ENCODE assay signal across 17 cellular contexts in the genomic region with DNA sequence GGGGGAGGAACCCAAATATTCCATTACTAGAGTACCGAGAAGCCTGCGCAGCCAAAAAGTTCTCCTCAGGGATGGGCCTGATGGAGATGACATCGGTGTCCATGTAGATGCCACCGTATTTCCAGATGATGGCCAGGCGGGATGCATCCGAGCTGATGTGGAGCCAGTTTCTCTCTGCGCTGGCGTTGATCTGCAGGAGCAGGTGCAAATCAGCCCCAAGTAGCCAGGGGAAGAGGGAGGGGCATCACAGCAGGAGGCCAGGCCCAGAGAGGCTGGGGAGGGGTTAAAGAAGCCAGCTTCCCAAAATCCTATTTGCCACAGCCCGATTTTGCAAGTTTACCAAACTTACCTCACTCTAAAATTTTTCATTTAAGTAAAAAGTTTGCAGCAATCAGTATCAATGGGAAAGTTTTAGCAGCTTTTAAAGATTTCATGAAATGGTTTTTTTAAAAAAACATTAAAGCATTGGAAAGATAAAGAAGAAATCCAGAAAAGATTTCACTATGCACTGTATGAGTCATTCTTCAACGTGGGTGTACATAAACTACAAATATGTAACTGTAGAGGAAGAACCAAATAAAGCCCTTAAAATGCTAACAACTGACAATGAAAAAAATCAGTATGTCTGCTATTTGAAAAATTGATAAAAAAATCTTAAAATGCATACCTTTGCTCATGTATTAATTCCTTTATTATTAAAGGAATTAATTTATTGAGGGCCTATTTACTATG. TPM values are rescaled to one million over a fixed set of nuclear protein-coding genes. Genes with fewer than 3 reads are reported as not detected.
DNase-seq lines count a peak whose midpoint lies in the region; ATAC-seq and TF ChIP-seq lines count a peak whose summit lies in the region.
"Had no signal": no experiment of that assay in that cellular context is flagged by ENCODE, and none has a peak within 500 bp of the region (broad histone marks: within the 10 kb centered on the region; RNA-seq: fewer than 3 reads in every experiment).

No MANE protein-coding gene starts in this region.

- H3K9ac ChIP-seq in HCT116 (ENCODE audit: low read length): no peak overlapping the region
- H3K9ac ChIP-seq: BLaER1 had no signal

- intact Hi-C loops in HCT116 (cut with micrococcal nuclease): no loop called here

- H3K27me3 ChIP-seq in ACC112 (ENCODE audit: insufficient read depth, low read length) (no peaks in the 10 kb centered on the region), HCT116 (ENCODE audit: insufficient read depth, low read length) (no peaks in the 10 kb centered on the region), brain microvascular endothelial cell (replicated peaks) (no peaks in the 10 kb centered on the region), muscle layer of duodenum (ENCODE audit: low read depth, low read length) (no peaks in the 10 kb centered on the region)
- H3K27me3 ChIP-seq: BLaER1, body of pancreas had no signal

- H3K4me3 ChIP-seq in ACC112 (ENCODE audit: low read depth, low read length): peak overlapping the region; percentile 22; the same call in 1 of the 2 replicates
- no peak overlapping the region for H3K4me3 ChIP-seq in HCT116 (replicated peaks in 1 of 2; ENCODE audit: low read depth in 1 of 2, low read length in 2 of 2)
- no peak overlapping the region for H3K4me3 ChIP-seq in brain microvascular endothelial cell (ENCODE audit: low read depth, low read length)
- H3K4me3 ChIP-seq in muscle layer of duodenum (ENCODE audit: low read depth in 1 of 2, low read length in 2 of 2): no peak overlapping the region
- H3K4me3 ChIP-seq: BLaER1, body of pancreas had no signal

- no peaks in the 10 kb centered on the region for H3K9me2 ChIP-seq in HCT116 (ENCODE audit: insufficient read depth)

- H3K27ac ChIP-seq in ACC112 (ENCODE audit: low read depth, low read length): peak overlapping the region; percentile 63
- no peak overlapping the region for H3K27ac ChIP-seq in HCT116 (ENCODE audit: low read depth, low read length)
- peak overlapping the region; percentile 44 for H3K27ac ChIP-seq in brain microvascular endothelial cell
- peak overlapping the region; percentile 71 for H3K27ac ChIP-seq in muscle layer of duodenum (ENCODE audit: low read length)
- H3K27ac ChIP-seq: BLaER1 had no signal

- H3K4me1 ChIP-seq in ACC112 (ENCODE audit: control insufficient read depth, insufficient read depth, low read length, unreplicated experiment) (peaks cover 19% of the 10 kb centered on the region), HCT116 (ENCODE audit: control insufficient read depth in 1 of 2, insufficient read depth in 2 of 2, low read length in 2 of 2) (peaks cover 8% of the 10 kb centered on the region in 2 experiments; a peak in 3 of 4 replicates), muscle layer of duodenum (ENCODE audit: control insufficient read depth in 1 of 2, insufficient read depth in 2 of 2, low read length in 2 of 2) (peaks cover 7 to 17% of the 10 kb centered on the region in 2 donors)
- H3K4me1 ChIP-seq: body of pancreas had no signal

- TF ChIP-seq RAD21 in HCT116 (IDR thresholded peaks at IDR 0.05; ENCODE audit: low read depth): no peak

- H3K79me2 ChIP-seq in ACC112 (ENCODE audit: control insufficient read depth, insufficient read depth, low read length, unreplicated experiment) (no peaks in the 10 kb centered on the region), HCT116 (ENCODE audit: insufficient read depth, low read length) (no peaks in the 10 kb centered on the region)

- in situ Hi-C loops in brain microvascular endothelial cell (cut with HindIII; ENCODE audit: low pct_ligation_motif_present, low sequenced_read_pairs): no loop called here

- TF ChIP-seq POLR2A in HCT116 (IDR thresholded peaks at IDR 0.05; ENCODE audit: borderline replicate concordance, extremely low read depth, insufficient read depth, insufficient read length): no peak

- no peak overlapping the region for H2AFZ ChIP-seq in ACC112 (ENCODE audit: low read length, unreplicated experiment)
- H2AFZ ChIP-seq in HCT116 (ENCODE audit: low read depth, low read length, poor library complexity, severe bottlenecking): no peak overlapping the region

- H3K9me3 ChIP-seq in HCT116 (ENCODE audit: control insufficient read depth in 1 of 2, insufficient read depth in 1 of 2, low read depth in 1 of 2, low read length in 2 of 2) (no peaks in the 10 kb centered on the region; a peak in 1 of 4 replicates), muscle layer of duodenum (ENCODE audit: control insufficient read depth in 1 of 2, low read length in 2 of 2) (peaks cover 0 to 4% of the 10 kb centered on the region in 2 donors)
- H3K9me3 ChIP-seq: body of pancreas had no signal

- TF ChIP-seq CTCF in HCT116 (IDR thresholded peaks at IDR 0.05 in 2 of 3, conservative IDR thresholded peaks at IDR 0.05 in 1 of 3; ENCODE audit: borderline replicate concordance in 1 of 3, insufficient read depth in 1 of 3, low read depth in 2 of 3, low read length in 2 of 3) (no peak), brain microvascular endothelial cell (IDR thresholded peaks at IDR 0.05; ENCODE audit: low read depth, low read length, missing control alignments) (no peak)

- H3K36me3 ChIP-seq in ACC112 (ENCODE audit: insufficient read depth, low read length) (no peaks in the 10 kb centered on the region), HCT116 (ENCODE audit: control insufficient read depth in 1 of 2, insufficient read depth in 2 of 2, low read length in 2 of 2) (no peaks in the 10 kb centered on the region), brain microvascular endothelial cell (replicated peaks) (no peaks in the 10 kb centered on the region), muscle layer of duodenum (ENCODE audit: control insufficient read depth in 1 of 2, insufficient read depth in 2 of 2, low read length in 2 of 2) (no peaks in the 10 kb centered on the region)
- H3K36me3 ChIP-seq: BLaER1 had no signal

- no peak for ATAC-seq in HCT116
- ATAC-seq: activated CD4-positive, CD25-positive, alpha-beta regulatory T cell treated with anti-CD3 and anti-CD28 coated beads, Interleukin-2, amount 50 U/mL, for 24 hours had no signal

- peak overlapping the region; percentile 25; the same call in 1 of the 2 replicates for H3K4me2 ChIP-seq in HCT116 (ENCODE audit: low read length)
- H3K4me2 ChIP-seq: BLaER1 had no signal

- POLR2A ChIA-PET in HCT116 (lab: Charles Lee): no interaction called here

- no peaks in the 10 kb centered on the region for H4K20me1 ChIP-seq in HCT116 (ENCODE audit: insufficient read depth)
- H4K20me1 ChIP-seq: BLaER1 had no signal

- BruUV-seq in HCT116 (replicated peaks; lab: Mats Ljungman, UMichigan): no TSS peak

- RAD21 ChIA-PET in HCT116 (lab: Charles Lee; ENCODE audit: low non-redundant PET in 1 of 2, low total read pairs in 2 of 2, uncharacterized antibody in 2 of 2, unreplicated experiment in 2 of 2): no interaction called here

- DNase-seq in HCT116 (ENCODE audit: low read depth, low spot score) (no peak), brain microvascular endothelial cell (no peak), HK-2 (ENCODE audit: unreplicated experiment) (no peak), globus pallidus (ENCODE audit: low spot score) (no peak), HuH-7 (ENCODE audit: low spot score) (no peak), T-helper 2 cell (no peak)
- DNase-seq: activated T-cell treated with anti-CD3 and anti-CD28 coated beads, Interleukin-2, amount 50 U/mL, for 24 hours; NCI-H1092 treated with DMSO at 0.1 percent for 48 hours; NCI-H774 had no signal

- CTCF ChIA-PET in HCT116 (lab: Charles Lee): no interaction called here

TF ChIP-seq in HCT116, 20 proteins besides CTCF, POLR2A, EP300 and RAD21:
- no peak for TF ChIP-seq JUND (IDR thresholded peaks at IDR 0.05)
- 0 out of 2 replicates have a peak, but pooled peaks have one; percentile 30 for TF ChIP-seq EGR1 (IDR thresholded peaks at IDR 0.05; ENCODE audit: low read depth)
TF ChIP-seq in HCT116: peak in this region for 1.

RNA-seq across cellular contexts. Expression of a gene that starts 7.3 kb away (rescaled TPM):
- total RNA-seq in HCT116 (2021; ENCODE audit: unreplicated experiment): not detected
- polyA plus RNA-seq in HCT116 (2012): 0.09 TPM in 1 of 2 replicates, not detected in the other
- total RNA-seq: natural killer cell treated with Interleukin-12 subunit alpha and Interleukin-12 subunit beta and Interleukin-15 and Interleukin-18, amount 100 ng/mL, for 72 hours had no signal
- polyA plus RNA-seq: esophagus, keratinocyte had no signal

RNA-seq across cellular contexts. Expression of a gene that starts 9.4 kb away (rescaled TPM):
- 9.6 TPM for total RNA-seq in HCT116 (2021; ENCODE audit: unreplicated experiment)
- 3.4 and 4.8 TPM in 2 replicates for polyA plus RNA-seq in HCT116 (2012)
- total RNA-seq: natural killer cell treated with Interleukin-12 subunit alpha and Interleukin-12 subunit beta and Interleukin-15 and Interleukin-18, amount 100 ng/mL, for 72 hours had no signal

RNA-seq across cellular contexts. Expression of a gene that starts 49.9 kb away (rescaled TPM):
- 21.6 TPM for total RNA-seq in HCT116 (2021; ENCODE audit: unreplicated experiment)
- polyA plus RNA-seq in HCT116 (2012): 6.6 and 9.5 TPM in 2 replicates
